3 cellular contexts compared by ENCODE assay signal in genomic region chr4:122838034-122838433, GRCh38.
A peak's percentile ranks its signal among the peaks of the same experiment; 100 is the strongest.
TF ChIP-seq lines count a peak whose summit lies in the region.

No MANE protein-coding gene starts in this region.

TF ChIP-seq in GM23338, 12 proteins besides CTCF, POLR2A, EP300 and RAD21:
- TF ChIP-seq JUNB (IDR thresholded peaks at IDR 0.05; ENCODE audit: unreplicated experiment): no peak
- TF ChIP-seq ETS1 (IDR thresholded peaks at IDR 0.05): no peak
- TF ChIP-seq EZH2phosphoT487 (IDR thresholded peaks at IDR 0.05; ENCODE audit: unreplicated experiment): no peak
- TF ChIP-seq REST (IDR thresholded peaks at IDR 0.05; ENCODE audit: unreplicated experiment): peak; percentile 27

TF ChIP-seq in IMR-90, 13 proteins besides CTCF, POLR2A, EP300 and RAD21:
- TF ChIP-seq SMC3 (IDR thresholded peaks at IDR 0.05; ENCODE audit: low read depth, low read length) (no peak), USF2 (IDR thresholded peaks at IDR 0.05; ENCODE audit: low read depth, low read length) (no peak), MAFK (IDR thresholded peaks at IDR 0.05; ENCODE audit: low read depth, low read length) (no peak), RFX5 (IDR thresholded peaks at IDR 0.05; ENCODE audit: low read depth, low read length) (no peak), BHLHE40 (IDR thresholded peaks at IDR 0.05; ENCODE audit: low read depth, low read length) (no peak), MAZ (IDR thresholded peaks at IDR 0.05; ENCODE audit: borderline replicate concordance, low read depth, low read length) (no peak), ELK1 (IDR thresholded peaks at IDR 0.05; ENCODE audit: borderline replicate concordance, low read depth, low read length) (no peak), RCOR1 (IDR thresholded peaks at IDR 0.05; ENCODE audit: insufficient replicate concordance, low read length) (no peak), MXI1 (IDR thresholded peaks at IDR 0.05; ENCODE audit: borderline replicate concordance, low read depth, low read length) (no peak), FOS (IDR thresholded peaks at IDR 0.05; ENCODE audit: low read depth, low read length) (no peak)

TF ChIP-seq in K562, 482 proteins besides CTCF, POLR2A, EP300 and RAD21:
- TF ChIP-seq ARID3A (IDR thresholded peaks at IDR 0.05; ENCODE audit: borderline replicate concordance, low read depth, low read length) (no peak), DIDO1 (tag; IDR thresholded peaks at IDR 0.05; ENCODE audit: low read depth) (no peak), HNRNPLL (IDR thresholded peaks at IDR 0.05; ENCODE audit: low read depth, low read length, poor library complexity, severe bottlenecking) (no peak), ZFX (CRISPR knock-in tag; IDR thresholded peaks at IDR 0.05) (no peak), PCBP2 (IDR thresholded peaks at IDR 0.05; ENCODE audit: low read depth, low read length, poor library complexity, severe bottlenecking) (no peak), ELF1 (tag; IDR thresholded peaks at IDR 0.05) (no peak), EZH2 (IDR thresholded peaks at IDR 0.05; ENCODE audit: borderline replicate concordance, low read depth, low read length) (no peak), FOXA3 (CRISPR knock-in tag; conservative IDR thresholded peaks at IDR 0.05 in 1 of 2, IDR thresholded peaks at IDR 0.05 in 1 of 2) (no peak), MTA1 (IDR thresholded peaks at IDR 0.05; ENCODE audit: borderline replicate concordance) (no peak)
TF ChIP-seq in K562: peak in this region for 0.
